ENCODE assay signal across 24 cellular contexts in genomic region chr16:35631261-35631945, GRCh38.
"Had no signal": no experiment of that assay in that cellular context is flagged by ENCODE, and none has a peak within 500 bp of the region (broad histone marks: within the 10 kb centered on the region; RNA-seq: fewer than 3 reads in every experiment).

No MANE protein-coding gene starts in this region.

- H3K27me3 ChIP-seq: ascending aorta, colonic mucosa, gastrocnemius medialis, heart left ventricle, left lung, thyroid gland had no signal

- DNase-seq: activated CD4-positive, alpha-beta T cell treated with anti-CD3 and anti-CD28 coated beads, Interleukin-2, amount 10 ng/mL, durations not matched to agents 7 days and 5 days; activated CD8-positive, alpha-beta memory T cell treated with anti-CD3 and anti-CD28 coated beads, Interleukin-2, amount 50 U/mL, for 48 hours; activated gamma-delta T cell; activated T-cell treated with anti-CD3 and anti-CD28 coated beads, Interleukin-2, amount 50 U/mL, for 72 hours; colonic mucosa; endodermal cell; gastrocnemius medialis; heart left ventricle; kidney; left lung; retina; stimulated activated CD4-positive, alpha-beta T cell treated with anti-CD3 and anti-CD28 coated beads, Interleukin-12 subunit alpha, Interleukin-12 subunit beta, amount 100 ng/mL, for 4 hours; stimulated activated CD4-positive, alpha-beta T cell treated with anti-CD3 and anti-CD28 coated beads, Interleukin-1b, Interleukin-23, amount 100 ng/mL, for 48 hours; stimulated activated CD8-positive, alpha-beta memory T cell treated with anti-CD3 and anti-CD28 coated beads, Interleukin-4, amount 100 ng/mL, for 48 hours; stimulated activated naive CD4-positive, alpha-beta T cell; T1000; thyroid gland had no signal

- H3K4me3 Mint-ChIP-seq: activated CD4-positive, alpha-beta T cell treated with anti-CD3 and anti-CD28 coated beads, Interleukin-2, amount 10 ng/mL, durations not matched to agents 7 days and 5 days; activated naive CD4-positive, alpha-beta T cell treated with anti-CD3 and anti-CD28 coated beads, Interleukin-2, amount 50 U/mL, for 24 hours; activated T-cell treated with anti-CD3 and anti-CD28 coated beads, Interleukin-2, amount 50 U/mL, for 72 hours; central memory CD8-positive, alpha-beta T cell; endodermal cell; mesothelial cell of epicardium; nephron had no signal

- H3K27ac Mint-ChIP-seq: activated CD4-positive, alpha-beta T cell treated with anti-CD3 and anti-CD28 coated beads, Interleukin-2, amount 10 ng/mL, durations not matched to agents 7 days and 5 days; activated naive CD4-positive, alpha-beta T cell treated with anti-CD3 and anti-CD28 coated beads, Interleukin-2, amount 50 U/mL, for 24 hours; activated T-cell treated with anti-CD3 and anti-CD28 coated beads, Interleukin-2, amount 50 U/mL, for 72 hours; endodermal cell; mesothelial cell of epicardium; nephron had no signal

- H3K9ac ChIP-seq: parathyroid adenoma had no signal

- H3K4me3 ChIP-seq: ascending aorta, colonic mucosa, gastrocnemius medialis, heart left ventricle, left lung, thyroid gland had no signal

- H3K4me1 Mint-ChIP-seq: activated CD4-positive, alpha-beta T cell treated with anti-CD3 and anti-CD28 coated beads, Interleukin-2, amount 10 ng/mL, durations not matched to agents 7 days and 5 days; activated naive CD4-positive, alpha-beta T cell treated with anti-CD3 and anti-CD28 coated beads, Interleukin-2, amount 50 U/mL, for 24 hours; central memory CD8-positive, alpha-beta T cell; endodermal cell; mesothelial cell of epicardium; nephron had no signal

- H3K9me3 Mint-ChIP-seq: activated naive CD4-positive, alpha-beta T cell treated with anti-CD3 and anti-CD28 coated beads, Interleukin-2, amount 50 U/mL, for 24 hours had no signal

- H3K79me2 ChIP-seq: parathyroid adenoma had no signal

- ATAC-seq: activated T-cell treated with anti-CD3 and anti-CD28 coated beads, Interleukin-2, amount 50 U/mL, for 72 hours; gastrocnemius medialis; left lung had no signal

- H2AFZ ChIP-seq: parathyroid adenoma had no signal

- H3K27me3 Mint-ChIP-seq: activated CD4-positive, alpha-beta T cell treated with anti-CD3 and anti-CD28 coated beads, Interleukin-2, amount 10 ng/mL, durations not matched to agents 7 days and 5 days; activated naive CD4-positive, alpha-beta T cell treated with anti-CD3 and anti-CD28 coated beads, Interleukin-2, amount 50 U/mL, for 24 hours; central memory CD8-positive, alpha-beta T cell had no signal

- H3K4me1 ChIP-seq: ascending aorta, colonic mucosa, gastrocnemius medialis, heart left ventricle, left lung, parathyroid adenoma, thyroid gland had no signal

- H3K36me3 ChIP-seq: ascending aorta, colonic mucosa, gastrocnemius medialis, heart left ventricle, left lung, thyroid gland had no signal

- H3K36me3 Mint-ChIP-seq: activated naive CD4-positive, alpha-beta T cell treated with anti-CD3 and anti-CD28 coated beads, Interleukin-2, amount 50 U/mL, for 24 hours; mesothelial cell of epicardium had no signal

- H3K27ac ChIP-seq: ascending aorta, colonic mucosa, epithelial cell of prostate, gastrocnemius medialis, heart left ventricle, left lung, parathyroid adenoma, thyroid gland had no signal

- H3K9me3 ChIP-seq: ascending aorta, colonic mucosa, gastrocnemius medialis, thyroid gland had no signal
